ENCODE assay signal across 1 cellular context in the genomic region with DNA sequence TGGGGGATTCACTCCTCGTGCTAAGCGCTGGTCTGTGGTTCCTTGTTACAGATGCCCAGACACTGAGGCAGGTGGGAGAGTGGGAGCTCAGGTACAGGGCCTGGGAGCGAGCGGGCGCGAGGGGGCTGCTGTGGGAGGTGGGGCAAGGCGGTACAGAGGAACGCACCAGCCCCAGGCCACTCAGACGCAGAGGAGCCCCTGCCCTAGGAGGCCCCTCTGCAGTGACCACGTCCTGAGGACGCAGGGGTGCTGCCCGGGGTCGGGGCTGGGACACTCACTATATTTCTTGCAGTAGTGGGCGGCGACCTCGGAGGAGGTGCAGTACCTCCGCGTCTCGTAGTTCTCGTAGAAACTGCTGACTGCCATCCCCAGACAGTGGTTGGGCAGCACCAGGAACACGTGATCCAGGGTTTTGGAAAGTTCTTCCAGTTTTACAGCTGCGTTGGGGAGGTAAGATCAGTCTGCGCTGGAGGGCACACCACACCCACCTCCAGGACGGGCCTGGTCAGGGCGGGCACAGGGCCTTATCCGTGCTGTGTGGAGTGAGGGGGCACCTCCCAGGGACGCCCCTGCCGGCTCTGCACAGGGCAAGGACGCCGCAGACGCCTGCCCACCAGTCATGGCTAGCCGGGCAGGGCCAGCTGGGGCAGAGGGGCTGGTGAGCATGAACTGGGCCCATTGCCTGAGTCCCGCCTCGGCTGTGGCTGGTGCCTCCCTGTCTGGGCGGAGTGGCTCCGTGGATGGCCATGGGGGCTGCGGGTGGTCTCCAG.
TF ChIP-seq lines count a peak whose summit lies in the region.

No MANE protein-coding gene starts in this region.

TF ChIP-seq in WTC11, 78 proteins besides CTCF, POLR2A, EP300 and RAD21:
- TF ChIP-seq ATF1 (CRISPR knock-in tag; IDR thresholded peaks at IDR 0.05) (no peak), FOXJ3 (CRISPR knock-in tag; IDR thresholded peaks at IDR 0.05; ENCODE audit: borderline replicate concordance) (no peak)
- TF ChIP-seq, protein P1, sequence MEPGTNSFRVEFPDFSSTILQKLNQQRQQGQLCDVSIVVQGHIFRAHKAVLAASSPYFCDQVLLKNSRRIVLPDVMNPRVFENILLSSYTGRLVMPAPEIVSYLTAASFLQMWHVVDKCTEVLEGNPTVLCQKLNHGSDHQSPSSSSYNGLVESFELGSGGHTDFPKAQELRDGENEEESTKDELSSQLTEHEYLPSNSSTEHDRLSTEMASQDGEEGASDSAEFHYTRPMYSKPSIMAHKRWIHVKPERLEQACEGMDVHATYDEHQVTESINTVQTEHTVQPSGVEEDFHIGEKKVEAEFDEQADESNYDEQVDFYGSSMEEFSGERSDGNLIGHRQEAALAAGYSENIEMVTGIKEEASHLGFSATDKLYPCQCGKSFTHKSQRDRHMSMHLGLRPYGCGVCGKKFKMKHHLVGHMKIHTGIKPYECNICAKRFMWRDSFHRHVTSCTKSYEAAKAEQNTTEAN (CRISPR knock-in tag; IDR thresholded peaks at IDR 0.05), result no peak
- TF ChIP-seq, protein P2, sequence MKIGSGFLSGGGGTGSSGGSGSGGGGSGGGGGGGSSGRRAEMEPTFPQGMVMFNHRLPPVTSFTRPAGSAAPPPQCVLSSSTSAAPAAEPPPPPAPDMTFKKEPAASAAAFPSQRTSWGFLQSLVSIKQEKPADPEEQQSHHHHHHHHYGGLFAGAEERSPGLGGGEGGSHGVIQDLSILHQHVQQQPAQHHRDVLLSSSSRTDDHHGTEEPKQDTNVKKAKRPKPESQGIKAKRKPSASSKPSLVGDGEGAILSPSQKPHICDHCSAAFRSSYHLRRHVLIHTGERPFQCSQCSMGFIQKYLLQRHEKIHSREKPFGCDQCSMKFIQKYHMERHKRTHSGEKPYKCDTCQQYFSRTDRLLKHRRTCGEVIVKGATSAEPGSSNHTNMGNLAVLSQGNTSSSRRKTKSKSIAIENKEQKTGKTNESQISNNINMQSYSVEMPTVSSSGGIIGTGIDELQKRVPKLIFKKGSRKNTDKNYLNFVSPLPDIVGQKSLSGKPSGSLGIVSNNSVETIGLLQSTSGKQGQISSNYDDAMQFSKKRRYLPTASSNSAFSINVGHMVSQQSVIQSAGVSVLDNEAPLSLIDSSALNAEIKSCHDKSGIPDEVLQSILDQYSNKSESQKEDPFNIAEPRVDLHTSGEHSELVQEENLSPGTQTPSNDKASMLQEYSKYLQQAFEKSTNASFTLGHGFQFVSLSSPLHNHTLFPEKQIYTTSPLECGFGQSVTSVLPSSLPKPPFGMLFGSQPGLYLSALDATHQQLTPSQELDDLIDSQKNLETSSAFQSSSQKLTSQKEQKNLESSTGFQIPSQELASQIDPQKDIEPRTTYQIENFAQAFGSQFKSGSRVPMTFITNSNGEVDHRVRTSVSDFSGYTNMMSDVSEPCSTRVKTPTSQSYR (CRISPR knock-in tag; IDR thresholded peaks at IDR 0.05), result no peak
- TF ChIP-seq, protein P3, sequence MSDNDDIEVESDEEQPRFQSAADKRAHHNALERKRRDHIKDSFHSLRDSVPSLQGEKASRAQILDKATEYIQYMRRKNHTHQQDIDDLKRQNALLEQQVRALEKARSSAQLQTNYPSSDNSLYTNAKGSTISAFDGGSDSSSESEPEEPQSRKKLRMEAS (CRISPR knock-in tag; IDR thresholded peaks at IDR 0.05), result no peak
